ENCODE assay signal across 1 cellular context in the genomic region with DNA sequence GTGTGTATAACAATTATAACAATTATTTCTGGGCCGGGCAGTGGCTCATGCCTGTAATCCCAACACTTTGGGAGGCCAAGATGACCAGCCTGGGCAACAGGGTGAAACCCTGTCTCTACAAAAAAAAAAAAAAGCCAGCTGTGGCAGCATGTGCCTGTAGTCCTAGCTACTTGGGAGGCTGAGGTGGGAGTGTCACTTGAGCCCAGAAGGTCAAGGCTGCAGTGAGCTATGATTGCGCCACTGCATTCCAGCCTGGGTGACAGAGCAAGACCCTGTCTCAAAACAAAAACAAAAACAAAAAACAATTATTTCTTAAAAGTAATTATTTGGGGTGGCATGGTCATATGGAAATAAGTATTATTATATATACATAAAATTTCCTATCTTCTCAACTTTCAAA.
A peak's percentile ranks its signal among the peaks of the same experiment; 100 is the strongest.
TF ChIP-seq lines count a peak whose summit lies in the region.

No MANE protein-coding gene starts in this region.

TF ChIP-seq in HepG2, 621 proteins besides CTCF, POLR2A, EP300 and RAD21 (continued from another document and continues in another):
- TF ChIP-seq FOXP4 (CRISPR knock-in tag; IDR thresholded peaks at IDR 0.05) (peak; percentile 95), FOXA3 (CRISPR knock-in tag; IDR thresholded peaks at IDR 0.05) (peak; percentile 61), GATAD1 (CRISPR knock-in tag; IDR thresholded peaks at IDR 0.05) (0 out of 2 replicates have a peak, but pooled peaks have one; percentile 41), NR2F6 (IDR thresholded peaks at IDR 0.05) (peak; percentile 96), NR2F6 (CRISPR knock-in tag; IDR thresholded peaks at IDR 0.05) (peak; percentile 98), FOSL2 (CRISPR knock-in tag; IDR thresholded peaks at IDR 0.05) (peak; percentile 76), YEATS2 (CRISPR knock-in tag; IDR thresholded peaks at IDR 0.05; ENCODE audit: borderline replicate concordance) (peak; percentile 48; the same call in 1 of the 2 replicates), PHF21A (CRISPR knock-in tag; IDR thresholded peaks at IDR 0.05) (0 out of 2 replicates have a peak, but pooled peaks have one; percentile 41), DMAP1 (CRISPR knock-in tag; IDR thresholded peaks at IDR 0.05) (peak; percentile 40; the same call in 1 of the 2 replicates), ZNF503 (CRISPR knock-in tag; IDR thresholded peaks at IDR 0.05) (0 out of 2 replicates have a peak, but pooled peaks have one; percentile 56), HDAC1 (CRISPR knock-in tag; IDR thresholded peaks at IDR 0.05) (peak; percentile 73; the same call in 1 of the 2 replicates), MEIS2 (CRISPR knock-in tag; IDR thresholded peaks at IDR 0.05) (0 out of 2 replicates have a peak, but pooled peaks have one; percentile 66), MYPOP (CRISPR knock-in tag; IDR thresholded peaks at IDR 0.05) (0 out of 2 replicates have a peak, but pooled peaks have one; percentile 17), CCDC6 (CRISPR knock-in tag; IDR thresholded peaks at IDR 0.05) (0 out of 2 replicates have a peak, but pooled peaks have one; percentile 36), ZNF788 (CRISPR knock-in tag; IDR thresholded peaks at IDR 0.05; ENCODE audit: borderline replicate concordance) (0 out of 2 replicates have a peak, but pooled peaks have one; percentile 64), KMT2B (CRISPR knock-in tag; IDR thresholded peaks at IDR 0.05) (0 out of 2 replicates have a peak, but pooled peaks have one; percentile 48), SAP130 (CRISPR knock-in tag; IDR thresholded peaks at IDR 0.05; ENCODE audit: low read depth) (peak; percentile 93), SPEN (CRISPR knock-in tag; IDR thresholded peaks at IDR 0.05; ENCODE audit: low read depth) (0 out of 2 replicates have a peak, but pooled peaks have one; percentile 40), RXRB (CRISPR knock-in tag; IDR thresholded peaks at IDR 0.05; ENCODE audit: borderline replicate concordance) (peak; percentile 76), MYC (CRISPR knock-in tag; IDR thresholded peaks at IDR 0.05; ENCODE audit: borderline replicate concordance) (peak; percentile 64; the same call in 1 of the 2 replicates), RXRA (CRISPR knock-in tag; IDR thresholded peaks at IDR 0.05) (peak; percentile 46; the same call in 1 of the 2 replicates), MLX (CRISPR knock-in tag; IDR thresholded peaks at IDR 0.05) (0 out of 2 replicates have a peak, but pooled peaks have one; percentile 23), GABPB1 (CRISPR knock-in tag; IDR thresholded peaks at IDR 0.05) (peak; percentile 37; the same call in 1 of the 2 replicates), HDAC2 (CRISPR knock-in tag; IDR thresholded peaks at IDR 0.05) (peak; percentile 67), FOXO1 (CRISPR knock-in tag; IDR thresholded peaks at IDR 0.05) (peak; percentile 65; the same call in 1 of the 2 replicates), ZNF362 (CRISPR knock-in tag; IDR thresholded peaks at IDR 0.05; ENCODE audit: borderline replicate concordance) (peak; percentile 96), HOXA3 (CRISPR knock-in tag; IDR thresholded peaks at IDR 0.05) (peak; percentile 61; the same call in 1 of the 2 replicates), HMG20A (CRISPR knock-in tag; IDR thresholded peaks at IDR 0.05; ENCODE audit: borderline replicate concordance) (peak; percentile 65; the same call in 1 of the 2 replicates), ZNF460 (CRISPR knock-in tag; IDR thresholded peaks at IDR 0.05; ENCODE audit: borderline replicate concordance) (peak; percentile 83; the same call in 1 of the 2 replicates), ZBTB25 (CRISPR knock-in tag; IDR thresholded peaks at IDR 0.05) (0 out of 2 replicates have a peak, but pooled peaks have one; percentile 19), ZNF605 (CRISPR knock-in tag; IDR thresholded peaks at IDR 0.05) (0 out of 2 replicates have a peak, but pooled peaks have one; percentile 37)
- TF ChIP-seq, protein P1, sequence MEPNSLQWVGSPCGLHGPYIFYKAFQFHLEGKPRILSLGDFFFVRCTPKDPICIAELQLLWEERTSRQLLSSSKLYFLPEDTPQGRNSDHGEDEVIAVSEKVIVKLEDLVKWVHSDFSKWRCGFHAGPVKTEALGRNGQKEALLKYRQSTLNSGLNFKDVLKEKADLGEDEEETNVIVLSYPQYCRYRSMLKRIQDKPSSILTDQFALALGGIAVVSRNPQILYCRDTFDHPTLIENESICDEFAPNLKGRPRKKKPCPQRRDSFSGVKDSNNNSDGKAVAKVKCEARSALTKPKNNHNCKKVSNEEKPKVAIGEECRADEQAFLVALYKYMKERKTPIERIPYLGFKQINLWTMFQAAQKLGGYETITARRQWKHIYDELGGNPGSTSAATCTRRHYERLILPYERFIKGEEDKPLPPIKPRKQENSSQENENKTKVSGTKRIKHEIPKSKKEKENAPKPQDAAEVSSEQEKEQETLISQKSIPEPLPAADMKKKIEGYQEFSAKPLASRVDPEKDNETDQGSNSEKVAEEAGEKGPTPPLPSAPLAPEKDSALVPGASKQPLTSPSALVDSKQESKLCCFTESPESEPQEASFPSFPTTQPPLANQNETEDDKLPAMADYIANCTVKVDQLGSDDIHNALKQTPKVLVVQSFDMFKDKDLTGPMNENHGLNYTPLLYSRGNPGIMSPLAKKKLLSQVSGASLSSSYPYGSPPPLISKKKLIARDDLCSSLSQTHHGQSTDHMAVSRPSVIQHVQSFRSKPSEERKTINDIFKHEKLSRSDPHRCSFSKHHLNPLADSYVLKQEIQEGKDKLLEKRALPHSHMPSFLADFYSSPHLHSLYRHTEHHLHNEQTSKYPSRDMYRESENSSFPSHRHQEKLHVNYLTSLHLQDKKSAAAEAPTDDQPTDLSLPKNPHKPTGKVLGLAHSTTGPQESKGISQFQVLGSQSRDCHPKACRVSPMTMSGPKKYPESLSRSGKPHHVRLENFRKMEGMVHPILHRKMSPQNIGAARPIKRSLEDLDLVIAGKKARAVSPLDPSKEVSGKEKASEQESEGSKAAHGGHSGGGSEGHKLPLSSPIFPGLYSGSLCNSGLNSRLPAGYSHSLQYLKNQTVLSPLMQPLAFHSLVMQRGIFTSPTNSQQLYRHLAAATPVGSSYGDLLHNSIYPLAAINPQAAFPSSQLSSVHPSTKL (CRISPR knock-in tag; IDR thresholded peaks at IDR 0.05) = peak; percentile 86
- TF ChIP-seq, protein P2, sequence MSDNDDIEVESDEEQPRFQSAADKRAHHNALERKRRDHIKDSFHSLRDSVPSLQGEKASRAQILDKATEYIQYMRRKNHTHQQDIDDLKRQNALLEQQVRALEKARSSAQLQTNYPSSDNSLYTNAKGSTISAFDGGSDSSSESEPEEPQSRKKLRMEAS (IDR thresholded peaks at IDR 0.05) = peak; percentile 27; the same call in 1 of the 2 replicates
- TF ChIP-seq, protein P3, sequence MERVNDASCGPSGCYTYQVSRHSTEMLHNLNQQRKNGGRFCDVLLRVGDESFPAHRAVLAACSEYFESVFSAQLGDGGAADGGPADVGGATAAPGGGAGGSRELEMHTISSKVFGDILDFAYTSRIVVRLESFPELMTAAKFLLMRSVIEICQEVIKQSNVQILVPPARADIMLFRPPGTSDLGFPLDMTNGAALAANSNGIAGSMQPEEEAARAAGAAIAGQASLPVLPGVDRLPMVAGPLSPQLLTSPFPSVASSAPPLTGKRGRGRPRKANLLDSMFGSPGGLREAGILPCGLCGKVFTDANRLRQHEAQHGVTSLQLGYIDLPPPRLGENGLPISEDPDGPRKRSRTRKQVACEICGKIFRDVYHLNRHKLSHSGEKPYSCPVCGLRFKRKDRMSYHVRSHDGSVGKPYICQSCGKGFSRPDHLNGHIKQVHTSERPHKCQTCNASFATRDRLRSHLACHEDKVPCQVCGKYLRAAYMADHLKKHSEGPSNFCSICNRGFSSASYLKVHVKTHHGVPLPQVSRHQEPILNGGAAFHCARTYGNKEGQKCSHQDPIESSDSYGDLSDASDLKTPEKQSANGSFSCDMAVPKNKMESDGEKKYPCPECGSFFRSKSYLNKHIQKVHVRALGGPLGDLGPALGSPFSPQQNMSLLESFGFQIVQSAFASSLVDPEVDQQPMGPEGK (CRISPR knock-in tag; IDR thresholded peaks at IDR 0.05) = peak; percentile 56; the same call in 1 of the 2 replicates
- TF ChIP-seq, protein P4, sequence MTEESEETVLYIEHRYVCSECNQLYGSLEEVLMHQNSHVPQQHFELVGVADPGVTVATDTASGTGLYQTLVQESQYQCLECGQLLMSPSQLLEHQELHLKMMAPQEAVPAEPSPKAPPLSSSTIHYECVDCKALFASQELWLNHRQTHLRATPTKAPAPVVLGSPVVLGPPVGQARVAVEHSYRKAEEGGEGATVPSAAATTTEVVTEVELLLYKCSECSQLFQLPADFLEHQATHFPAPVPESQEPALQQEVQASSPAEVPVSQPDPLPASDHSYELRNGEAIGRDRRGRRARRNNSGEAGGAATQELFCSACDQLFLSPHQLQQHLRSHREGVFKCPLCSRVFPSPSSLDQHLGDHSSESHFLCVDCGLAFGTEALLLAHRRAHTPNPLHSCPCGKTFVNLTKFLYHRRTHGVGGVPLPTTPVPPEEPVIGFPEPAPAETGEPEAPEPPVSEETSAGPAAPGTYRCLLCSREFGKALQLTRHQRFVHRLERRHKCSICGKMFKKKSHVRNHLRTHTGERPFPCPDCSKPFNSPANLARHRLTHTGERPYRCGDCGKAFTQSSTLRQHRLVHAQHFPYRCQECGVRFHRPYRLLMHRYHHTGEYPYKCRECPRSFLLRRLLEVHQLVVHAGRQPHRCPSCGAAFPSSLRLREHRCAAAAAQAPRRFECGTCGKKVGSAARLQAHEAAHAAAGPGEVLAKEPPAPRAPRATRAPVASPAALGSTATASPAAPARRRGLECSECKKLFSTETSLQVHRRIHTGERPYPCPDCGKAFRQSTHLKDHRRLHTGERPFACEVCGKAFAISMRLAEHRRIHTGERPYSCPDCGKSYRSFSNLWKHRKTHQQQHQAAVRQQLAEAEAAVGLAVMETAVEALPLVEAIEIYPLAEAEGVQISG (CRISPR knock-in tag; IDR thresholded peaks at IDR 0.05) = 0 out of 2 replicates have a peak, but pooled peaks have one; percentile 42
- TF ChIP-seq, protein P5, sequence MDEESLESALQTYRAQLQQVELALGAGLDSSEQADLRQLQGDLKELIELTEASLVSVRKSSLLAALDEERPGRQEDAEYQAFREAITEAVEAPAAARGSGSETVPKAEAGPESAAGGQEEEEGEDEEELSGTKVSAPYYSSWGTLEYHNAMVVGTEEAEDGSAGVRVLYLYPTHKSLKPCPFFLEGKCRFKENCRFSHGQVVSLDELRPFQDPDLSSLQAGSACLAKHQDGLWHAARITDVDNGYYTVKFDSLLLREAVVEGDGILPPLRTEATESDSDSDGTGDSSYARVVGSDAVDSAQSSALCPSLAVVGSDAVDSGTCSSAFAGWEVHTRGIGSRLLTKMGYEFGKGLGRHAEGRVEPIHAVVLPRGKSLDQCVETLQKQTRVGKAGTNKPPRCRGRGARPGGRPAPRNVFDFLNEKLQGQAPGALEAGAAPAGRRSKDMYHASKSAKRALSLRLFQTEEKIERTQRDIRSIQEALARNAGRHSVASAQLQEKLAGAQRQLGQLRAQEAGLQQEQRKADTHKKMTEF (CRISPR knock-in tag; IDR thresholded peaks at IDR 0.05) = peak; percentile 60; the same call in 1 of the 2 replicates
